18 cellular contexts compared by ENCODE assay signal in genomic region chr5:38104497-38105230, GRCh38.
A peak's percentile ranks its signal among the peaks of the same experiment; 100 is the strongest.
DNase-seq lines count a peak whose midpoint lies in the region; ATAC-seq and TF ChIP-seq lines count a peak whose summit lies in the region.
"Had no signal": no experiment of that assay in that cellular context is flagged by ENCODE, and none has a peak within 500 bp of the region (broad histone marks: within the 10 kb centered on the region; RNA-seq: fewer than 3 reads in every experiment).

No MANE protein-coding gene starts in this region.

- no peak overlapping the region for H2AFZ ChIP-seq in neural progenitor cell (replicated peaks)

- H3K4me3 Mint-ChIP-seq in neural progenitor cell (no peak overlapping the region), osteocyte (ENCODE audit: unreplicated experiment) (no peak overlapping the region)
- H3K4me3 Mint-ChIP-seq: activated CD8-positive, alpha-beta T cell treated with anti-CD3 and anti-CD28 coated beads for 36 hours; activated T-helper 17 cell treated with anti-CD3 and anti-CD28 coated beads, Interleukin-2, amount 50 U/mL, for 72 hours; stimulated activated effector memory CD8-positive, alpha-beta T cell treated with anti-CD3 and anti-CD28 coated beads, Interleukin-12 subunit alpha, Interleukin-12 subunit beta, amount 100 ng/mL, for 72 hours had no signal

- no peaks in the 10 kb centered on the region for H3K36me3 Mint-ChIP-seq in neural progenitor cell
- H3K36me3 Mint-ChIP-seq in activated naive CD4-positive, alpha-beta T cell treated with anti-CD3 and anti-CD28 coated beads, Interleukin-2, amount 50 U/mL, for 72 hours, result no peaks in the 10 kb centered on the region
- H3K36me3 Mint-ChIP-seq in osteocyte (ENCODE audit: unreplicated experiment), result no peaks in the 10 kb centered on the region
- H3K36me3 Mint-ChIP-seq: stimulated activated effector memory CD8-positive, alpha-beta T cell treated with anti-CD3 and anti-CD28 coated beads, Interleukin-12 subunit alpha, Interleukin-12 subunit beta, amount 100 ng/mL, for 72 hours had no signal

- CTCF ChIA-PET in RWPE1 (lab: Yijun Ruan, JAX), result no interaction called here

- H4K20me1 ChIP-seq in neural progenitor cell (ENCODE audit: low read depth), result no peaks in the 10 kb centered on the region

- POLR2A ChIA-PET in RWPE1 (lab: Yijun Ruan, JAX; ENCODE audit: low non-redundant PET), result no interaction called here

- H3K9me3 ChIP-seq in SJSA1 (replicated peaks) (no peaks in the 10 kb centered on the region), neural progenitor cell (ENCODE audit: low read depth) (no peaks in the 10 kb centered on the region)
- H3K9me3 ChIP-seq: colonic mucosa had no signal

- peaks cover 3% of the 10 kb centered on the region for H3K27me3 Mint-ChIP-seq in neural progenitor cell (ENCODE audit: insufficient read depth, low read depth)
- no peaks in the 10 kb centered on the region for H3K27me3 Mint-ChIP-seq in osteocyte (ENCODE audit: unreplicated experiment)
- H3K27me3 Mint-ChIP-seq: activated CD8-positive, alpha-beta T cell treated with anti-CD3 and anti-CD28 coated beads for 36 hours; activated T-helper 17 cell treated with anti-CD3 and anti-CD28 coated beads, Interleukin-2, amount 50 U/mL, for 72 hours had no signal

- ATAC-seq in activated naive CD4-positive, alpha-beta T cell treated with anti-CD3 and anti-CD28 coated beads, Interleukin-2, amount 50 U/mL, for 72 hours, result no peak
- ATAC-seq: activated CD8-positive, alpha-beta T cell treated with anti-CD3 and anti-CD28 coated beads for 36 hours; activated T-helper 17 cell treated with anti-CD3 and anti-CD28 coated beads, Interleukin-2, amount 50 U/mL, for 72 hours; stimulated activated effector memory CD8-positive, alpha-beta T cell treated with anti-CD3 and anti-CD28 coated beads, Interleukin-12 subunit alpha, Interleukin-12 subunit beta, amount 100 ng/mL, for 72 hours had no signal

- H3K4me1 Mint-ChIP-seq in neural progenitor cell, result peaks cover 5% of the 10 kb centered on the region
- no peaks in the 10 kb centered on the region for H3K4me1 Mint-ChIP-seq in osteocyte (ENCODE audit: unreplicated experiment)
- H3K4me1 Mint-ChIP-seq: activated T-helper 17 cell treated with anti-CD3 and anti-CD28 coated beads, Interleukin-2, amount 50 U/mL, for 72 hours; stimulated activated effector memory CD8-positive, alpha-beta T cell treated with anti-CD3 and anti-CD28 coated beads, Interleukin-12 subunit alpha, Interleukin-12 subunit beta, amount 100 ng/mL, for 72 hours had no signal

- H3K27ac Mint-ChIP-seq in neural progenitor cell (no peak overlapping the region), osteocyte (ENCODE audit: unreplicated experiment) (no peak overlapping the region)
- H3K27ac Mint-ChIP-seq in activated naive CD4-positive, alpha-beta T cell treated with anti-CD3 and anti-CD28 coated beads, Interleukin-2, amount 50 U/mL, for 72 hours, result no peak overlapping the region
- H3K27ac Mint-ChIP-seq: activated CD8-positive, alpha-beta T cell treated with anti-CD3 and anti-CD28 coated beads for 36 hours; activated T-helper 17 cell treated with anti-CD3 and anti-CD28 coated beads, Interleukin-2, amount 50 U/mL, for 72 hours; stimulated activated effector memory CD8-positive, alpha-beta T cell treated with anti-CD3 and anti-CD28 coated beads, Interleukin-12 subunit alpha, Interleukin-12 subunit beta, amount 100 ng/mL, for 72 hours had no signal

- H3K9ac ChIP-seq in neural progenitor cell, result no peak overlapping the region

- peaks cover 2% of the 10 kb centered on the region for H3K9me3 Mint-ChIP-seq in neural progenitor cell
- H3K9me3 Mint-ChIP-seq in activated naive CD4-positive, alpha-beta T cell treated with anti-CD3 and anti-CD28 coated beads, Interleukin-2, amount 50 U/mL, for 72 hours, result no peaks in the 10 kb centered on the region
- no peaks in the 10 kb centered on the region for H3K9me3 Mint-ChIP-seq in osteocyte (ENCODE audit: unreplicated experiment)
- H3K9me3 Mint-ChIP-seq: activated CD8-positive, alpha-beta T cell treated with anti-CD3 and anti-CD28 coated beads for 36 hours; activated T-helper 17 cell treated with anti-CD3 and anti-CD28 coated beads, Interleukin-2, amount 50 U/mL, for 72 hours; stimulated activated effector memory CD8-positive, alpha-beta T cell treated with anti-CD3 and anti-CD28 coated beads, Interleukin-12 subunit alpha, Interleukin-12 subunit beta, amount 100 ng/mL, for 72 hours had no signal

- H3K27ac ChIP-seq in SJSA1 (peak overlapping the region; percentile 87), neural progenitor cell (no peak overlapping the region), RWPE1 (no peak overlapping the region)
- H3K27ac ChIP-seq: colonic mucosa, epithelial cell of prostate had no signal

- H3K27me3 ChIP-seq in SJSA1 (replicated peaks) (no peaks in the 10 kb centered on the region), neural progenitor cell (no peaks in the 10 kb centered on the region)
- H3K27me3 ChIP-seq: colonic mucosa had no signal

- H3K4me1 ChIP-seq in SJSA1 (replicated peaks) (peaks cover 38% of the 10 kb centered on the region), neural progenitor cell (peaks cover 12% of the 10 kb centered on the region)
- H3K4me1 ChIP-seq: colonic mucosa had no signal

- no peak overlapping the region for H3K4me3 ChIP-seq in SJSA1
- H3K4me3 ChIP-seq in neural progenitor cell, result no peak overlapping the region
- H3K4me3 ChIP-seq: colonic mucosa had no signal

- no peaks in the 10 kb centered on the region for H3F3A ChIP-seq in neural progenitor cell (ENCODE audit: low read depth)

- H3K36me3 ChIP-seq in SJSA1 (no peaks in the 10 kb centered on the region), neural progenitor cell (no peaks in the 10 kb centered on the region)
- H3K36me3 ChIP-seq: colonic mucosa had no signal

- H3K4me2 ChIP-seq in neural progenitor cell, result no peak overlapping the region

- DNase-seq in H4 (ENCODE audit: low spot score), result peak; percentile 63
- DNase-seq in SJSA1 (ENCODE audit: low read depth in 1 of 2, low spot score in 2 of 2), result peak; percentile 59 to 90
- peak; percentile 64 for DNase-seq in foreskin melanocyte
- DNase-seq in neural progenitor cell (ENCODE audit: low spot score), result peak; percentile 55
- no peak for DNase-seq in activated naive CD4-positive, alpha-beta T cell treated with anti-CD3 and anti-CD28 coated beads, Interleukin-2, amount 50 U/mL, for 72 hours (ENCODE audit: low spot score in 2 of 2)
- no peak for DNase-seq in osteocyte (ENCODE audit: extremely low spot score, unreplicated experiment)
- no peak for DNase-seq in COLO668 (lab: John Stamatoyannopoulos, UW; ENCODE audit: unreplicated experiment)
- DNase-seq in RWPE1 (ENCODE audit: low spot score), result no peak
- DNase-seq: activated CD8-positive, alpha-beta T cell treated with anti-CD3 and anti-CD28 coated beads for 36 hours; amygdala; colonic mucosa; DMS 273 treated with DMSO at 0.1 percent for 48 hours; NCI-H146; NCI-H2227 treated with DMSO at 0.1 percent for 48 hours; SHP77 treated with DMSO at 0.1 percent for 48 hours had no signal

- TF ChIP-seq CTCF in neural progenitor cell (IDR thresholded peaks at IDR 0.05) (no peak), osteocyte (IDR thresholded peaks at IDR 0.05) (no peak), RWPE1 (conservative IDR thresholded peaks at IDR 0.05; ENCODE audit: low read depth) (no peak)

- H3K79me2 ChIP-seq in neural progenitor cell (ENCODE audit: low read depth), result no peaks in the 10 kb centered on the region

Comparison
In these comparisons a context has a peak if more than half of its experiments do, and no peak if none do; other contexts are left out.
1. DNase-seq: peak in H4 (single experiment), SJSA1 (2 of 2), foreskin melanocyte (single experiment) and neural progenitor cell (single experiment); none in activated naive CD4-positive, alpha-beta T cell treated with anti-CD3 and anti-CD28 coated beads, Interleukin-2, amount 50 U/mL, for 72 hours (0 of 2), osteocyte (single experiment), COLO668 (single experiment) and RWPE1 (single experiment).